ENCODE assay signal across 23 cellular contexts in the genomic region with DNA sequence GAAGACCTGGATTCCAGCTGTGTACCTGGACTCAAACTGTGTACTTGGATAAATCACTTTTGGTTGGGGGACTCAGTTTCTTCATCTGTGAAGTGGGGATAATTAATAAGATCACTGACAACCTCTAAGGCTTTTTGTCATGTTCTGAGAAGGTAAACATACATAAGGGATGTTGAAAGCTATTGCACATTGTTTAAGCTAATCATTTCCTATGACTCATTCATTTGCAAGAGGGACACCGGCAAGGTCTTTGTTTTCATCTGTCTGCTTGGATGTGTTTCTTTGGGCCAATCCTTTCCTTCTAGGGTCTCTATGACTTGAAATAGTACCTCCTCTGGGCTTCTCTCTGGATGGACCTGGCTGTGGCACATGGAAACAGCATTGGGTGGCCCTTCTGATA. TPM values are rescaled to one million over a fixed set of nuclear protein-coding genes. Genes with fewer than 3 reads are reported as not detected.
"Had no signal": no experiment of that assay in that cellular context is flagged by ENCODE, and none has a peak within 500 bp of the region (broad histone marks: within the 10 kb centered on the region; RNA-seq: fewer than 3 reads in every experiment).

No MANE protein-coding gene starts in this region.

- H3K4me3 Mint-ChIP-seq: activated CD8-positive, alpha-beta T cell treated with anti-CD3 and anti-CD28 coated beads for 36 hours; activated naive CD8-positive, alpha-beta T cell; activated T-cell treated with anti-CD3 and anti-CD28 coated beads, Interleukin-2, amount 50 U/mL, for 4 hours; dendritic cell treated with granulocyte-macrophage colony-stimulating factor and Interleukin-4, amounts not matched to agents 40 ng/mL and 50 ng/mL, for 4 days; endodermal cell; natural killer cell; stimulated activated naive B cell treated with anti-CD40 and anti-IgM and Interleukin-4, amounts not matched to agents 10 μg/mL and 1 μg/mL and 100 μg/mL, for 72 hours had no signal

- H3K27ac Mint-ChIP-seq: activated CD8-positive, alpha-beta T cell treated with anti-CD3 and anti-CD28 coated beads for 36 hours; activated naive CD8-positive, alpha-beta T cell; dendritic cell treated with granulocyte-macrophage colony-stimulating factor and Interleukin-4, amounts not matched to agents 40 ng/mL and 50 ng/mL, for 4 days; endodermal cell; natural killer cell; stimulated activated naive B cell treated with anti-CD40 and anti-IgM and Interleukin-4, amounts not matched to agents 10 μg/mL and 1 μg/mL and 100 μg/mL, for 72 hours had no signal

- H3K4me3 ChIP-seq: thyroid gland, uterus had no signal

- H3K9me3 ChIP-seq: thyroid gland, uterus had no signal

- H3K27ac ChIP-seq: brain microvascular endothelial cell, thyroid gland, uterus had no signal

- H3K4me1 Mint-ChIP-seq: endodermal cell; natural killer cell; stimulated activated naive B cell treated with anti-CD40 and anti-IgM and Interleukin-4, amounts not matched to agents 10 μg/mL and 1 μg/mL and 100 μg/mL, for 72 hours had no signal

- DNase-seq: activated CD4-positive, alpha-beta T cell treated with anti-CD3 and anti-CD28 coated beads for 4 hours; activated CD8-positive, alpha-beta T cell treated with anti-CD3 and anti-CD28 coated beads for 36 hours; activated effector memory CD4-positive, alpha-beta T cell treated with Interleukin-2 at 50 U/mL for 16 hours; activated T-cell treated with anti-CD3 and anti-CD28 coated beads, Interleukin-2, amount 50 U/mL, for 4 hours; brain microvascular endothelial cell; cerebellar nuclear complex; endodermal cell; mesendoderm; natural killer cell; nucleus accumbens; posterior cingulate gyrus; retina; stimulated activated CD4-positive, alpha-beta T cell treated with anti-CD3 and anti-CD28 coated beads, Interleukin-15, amount 100 ng/mL, for 24 hours; stimulated activated CD4-positive, alpha-beta T cell treated with anti-CD3 and anti-CD28 coated beads, Interleukin-4, amount 100 ng/mL, for 1 hour; stimulated activated naive B cell treated with anti-CD40 and anti-IgM and Interleukin-4, amounts not matched to agents 10 μg/mL and 1 μg/mL and 100 μg/mL, for 72 hours; T-helper 2 cell; thyroid gland; uterus had no signal

- H3K36me3 ChIP-seq: brain microvascular endothelial cell, thyroid gland, uterus had no signal

- H3K27me3 ChIP-seq: thyroid gland had no signal

- H3K4me1 ChIP-seq: thyroid gland, uterus had no signal

RNA-seq across cellular contexts. Expression of a gene that starts 6.8 kb away (rescaled TPM):
- total RNA-seq: activated CD8-positive, alpha-beta T cell treated with anti-CD3 and anti-CD28 coated beads for 36 hours; activated T-cell treated with anti-CD3 and anti-CD28 coated beads, Interleukin-2, amount 50 U/mL, for 4 hours; endodermal cell; esophagus mucosa; liver; natural killer cell; skeletal muscle tissue; thyroid gland had no signal
- polyA plus RNA-seq: liver had no signal
